Comparison of ENCODE assay signal across 8 cellular contexts in genomic region chr12:64759035-64759894, GRCh38. TPM values are rescaled to one million over a fixed set of nuclear protein-coding genes. Genes with fewer than 3 reads are reported as not detected.
A peak's percentile ranks its signal among the peaks of the same experiment; 100 is the strongest.
DNase-seq lines count a peak whose midpoint lies in the region; TF ChIP-seq lines count a peak whose summit lies in the region.

TSS of gene GNS (minus strand) at chr12:64759406. CDS start at chr12:64759276, 130 bp downstream.

- H3K4me3 Mint-ChIP-seq in H9 (peak within 1 kb of the TSS; percentile 84 to 89), neural crest cell (peak within 1 kb of the TSS; percentile 95)

- H2BK20ac ChIP-seq in H9 (ENCODE audit: low read depth, low read length, poor library complexity, severe bottlenecking) = no peak within 1 kb of the TSS

- H3K36me3 Mint-ChIP-seq in H9 (ENCODE audit: insufficient read depth in 1 of 3, low read depth in 3 of 3) (no peaks in the 10 kb centered on the region; a peak in 1 of 7 replicates), neural crest cell (ENCODE audit: low read depth) (peaks cover under 1% of the 10 kb centered on the region)

- no peaks in the 10 kb centered on the region for H4K20me1 ChIP-seq in H9 (ENCODE audit: control insufficient read depth, insufficient read depth, insufficient read length)
- H4K20me1 ChIP-seq in MM.1S (ENCODE audit: insufficient read depth, low read length) = no peaks in the 10 kb centered on the region

- no peak within 1 kb of the TSS for H2BK120ac ChIP-seq in H9 (ENCODE audit: low read depth, low read length, poor library complexity, severe bottlenecking)

- H2AFZ ChIP-seq in H9 (ENCODE audit: low read length) = no peak within 1 kb of the TSS
- peak within 1 kb of the TSS; percentile 89 for H2AFZ ChIP-seq in MM.1S (ENCODE audit: low read length)

- H3K4me3 ChIP-seq in MM.1S (ENCODE audit: low read length) (peak within 1 kb of the TSS; percentile 95), fibroblast of villous mesenchyme (ENCODE audit: low read depth, low read length) (peak within 1 kb of the TSS; percentile 97), stomach smooth muscle (ENCODE audit: low read length in 2 of 2) (peak within 1 kb of the TSS; percentile 94 to 95)

- H3K36me3 ChIP-seq in MM.1S (replicated peaks; ENCODE audit: insufficient read depth, low read length) = no peaks in the 10 kb centered on the region
- peaks cover 0 to 2% of the 10 kb centered on the region in 2 donors for H3K36me3 ChIP-seq in stomach smooth muscle (ENCODE audit: control insufficient read depth in 2 of 2, insufficient read depth in 2 of 2, low read length in 2 of 2)

- H3K9me2 ChIP-seq in MM.1S (replicated peaks; ENCODE audit: insufficient read depth, low read length) = no peaks in the 10 kb centered on the region

- H3F3A ChIP-seq in MM.1S (ENCODE audit: insufficient read depth, low read length) = peaks cover 27% of the 10 kb centered on the region

- H3T11ph ChIP-seq in H9 (ENCODE audit: low read length) = no peak within 1 kb of the TSS

- H3K27ac Mint-ChIP-seq in H9 = peak within 1 kb of the TSS; percentile 74 to 95 (median 80)
- H3K27ac Mint-ChIP-seq in neural crest cell (ENCODE audit: unreplicated experiment) = peak within 1 kb of the TSS; percentile 94

- peaks cover 12% of the 10 kb centered on the region in 2 experiments for H3K4me1 Mint-ChIP-seq in H9
- H3K4me1 Mint-ChIP-seq in neural crest cell = peaks cover 25% of the 10 kb centered on the region

- H3K27me3 ChIP-seq in H9 (ENCODE audit: insufficient read depth, low read length) (no peaks in the 10 kb centered on the region), MM.1S (replicated peaks; ENCODE audit: insufficient read depth, low read length) (no peaks in the 10 kb centered on the region), stomach smooth muscle (ENCODE audit: control insufficient read depth in 1 of 2, insufficient read depth in 2 of 2, low read length in 2 of 2) (no peaks in the 10 kb centered on the region)

- no peak within 1 kb of the TSS for H2BK5ac ChIP-seq in H9 (ENCODE audit: insufficient read length, low read length)

- no peaks in the 10 kb centered on the region; a peak in 1 of 5 replicates for H3K9me3 Mint-ChIP-seq in H9
- no peaks in the 10 kb centered on the region for H3K9me3 Mint-ChIP-seq in neural crest cell

- peak; percentile 98 for DNase-seq in ELF-1 (ENCODE audit: low read depth, low spot score)
- DNase-seq in H9 = peak; percentile 97
- peak; percentile 94 for DNase-seq in MM.1S
- DNase-seq in SIG-M5 (lab: John Stamatoyannopoulos, UW) = peak; percentile 54
- peak; percentile 87 for DNase-seq in activated gamma-delta T cell treated with Interleukin-2 at 50 U/mL for 16 hours
- peak; percentile 94 for DNase-seq in fibroblast of villous mesenchyme (ENCODE audit: low read depth)
- DNase-seq in neural crest cell (ENCODE audit: low read depth, low spot score) = peak; percentile 97

- no peak within 1 kb of the TSS for H3K14ac ChIP-seq in H9 (ENCODE audit: insufficient read depth, low read length)

- H3K27me3 Mint-ChIP-seq in H9 (ENCODE audit: low read depth) = no peaks in the 10 kb centered on the region
- H3K27me3 Mint-ChIP-seq in neural crest cell (ENCODE audit: low read depth) = no peaks in the 10 kb centered on the region

- H3K9me3 ChIP-seq in H9 (ENCODE audit: control insufficient read depth, low read depth, low read length) (no peaks in the 10 kb centered on the region), MM.1S (replicated peaks; ENCODE audit: insufficient read depth, low read length) (no peaks in the 10 kb centered on the region), stomach smooth muscle (ENCODE audit: control insufficient read depth in 2 of 2, low read length in 2 of 2) (no peaks in the 10 kb centered on the region)

- no peak within 1 kb of the TSS for H2AK5ac ChIP-seq in H9 (ENCODE audit: insufficient read length, low read length)

- H3K79me2 ChIP-seq in H9 (ENCODE audit: insufficient read depth, low read length) = peaks cover 1% of the 10 kb centered on the region; the same call in 1 of the 2 replicates
- H3K79me2 ChIP-seq in MM.1S (ENCODE audit: low read length) = peaks cover 38% of the 10 kb centered on the region

- H3K56ac ChIP-seq in H9 (ENCODE audit: insufficient read length, low read depth, low read length) = no peak within 1 kb of the TSS

- no peak within 1 kb of the TSS for H3K23ac ChIP-seq in H9 (ENCODE audit: insufficient read length, low read depth, low read length)

- WGBS in H9 (ENCODE audit: extremely low coverage, insufficient read length, low lambda C conversion rate) = no CpG with 5 or more reads among the region's 67 CpGs

- TF ChIP-seq CTCF in H9 (conservative IDR thresholded peaks at IDR 0.05) (no peak), MM.1S (IDR thresholded peaks at IDR 0.05; ENCODE audit: low read length) (no peak), fibroblast of villous mesenchyme (IDR thresholded peaks at IDR 0.05; ENCODE audit: insufficient read depth, low read depth, low read length) (no peak), neural crest cell (conservative IDR thresholded peaks at IDR 0.05) (no peak)

- H3K4me2 ChIP-seq in H9 (ENCODE audit: insufficient read depth, insufficient read length, low read length) (peak within 1 kb of the TSS; percentile 85), MM.1S (ENCODE audit: low read depth, low read length) (peak within 1 kb of the TSS; percentile 85)

- no peak within 1 kb of the TSS for H4K91ac ChIP-seq in H9 (ENCODE audit: insufficient read length, low read depth, low read length)

- H2BK15ac ChIP-seq in H9 (ENCODE audit: low read depth, low read length) = no peak within 1 kb of the TSS

- H3K4ac ChIP-seq in H9 (ENCODE audit: low read depth, low read length) = no peak within 1 kb of the TSS

- no peak within 1 kb of the TSS for H4K5ac ChIP-seq in H9 (ENCODE audit: insufficient read length, low read depth, low read length)

- H3K9ac ChIP-seq in H9 (ENCODE audit: extremely low read depth, insufficient read length, low read length) (peak within 1 kb of the TSS; percentile 53), MM.1S (ENCODE audit: low read length) (peak within 1 kb of the TSS; percentile 73), stomach smooth muscle (ENCODE audit: low read length in 2 of 2) (peak within 1 kb of the TSS; percentile 82 to 93)

- H2BK12ac ChIP-seq in H9 (ENCODE audit: insufficient read length, low read depth, low read length) = no peak within 1 kb of the TSS

- H3K23me2 ChIP-seq in H9 (ENCODE audit: insufficient read length, low read depth, low read length, poor library complexity, severe bottlenecking) = peaks cover 8% of the 10 kb centered on the region

- no peaks in the 10 kb centered on the region for H3K79me1 ChIP-seq in H9 (ENCODE audit: insufficient read depth, low read depth, low read length, poor library complexity, severe bottlenecking)

- H3K27ac ChIP-seq in H9 (ENCODE audit: insufficient read length, low read depth, low read length) = no peak within 1 kb of the TSS
- peak within 1 kb of the TSS; percentile 28; the same call in 1 of the 2 replicates for H3K27ac ChIP-seq in MM.1S (ENCODE audit: low read length)
- H3K27ac ChIP-seq in stomach smooth muscle (ENCODE audit: low read length) = peak within 1 kb of the TSS; percentile 32

- no peak within 1 kb of the TSS for H4K8ac ChIP-seq in H9 (replicated peaks; ENCODE audit: insufficient read length, low read depth, low read length)

- H3K18ac ChIP-seq in H9 (ENCODE audit: insufficient read length, low read depth, low read length) = no peak within 1 kb of the TSS

- H3K4me1 ChIP-seq in H9 (ENCODE audit: insufficient read depth, low read length) (no peaks in the 10 kb centered on the region), MM.1S (ENCODE audit: low read length) (peaks cover 29% of the 10 kb centered on the region), stomach smooth muscle (ENCODE audit: control insufficient read depth, insufficient read depth, low read length) (peaks cover 2% of the 10 kb centered on the region)

RNA-seq across cellular contexts. Expression of gene GNS, which starts in this region (rescaled TPM):
- total RNA-seq in H9 (2021) (21.6 and 26.0 TPM in 2 replicates), fibroblast of villous mesenchyme (146 and 166 TPM in 2 replicates), neural crest cell (47.0 and 48.2 TPM in 2 replicates)
